2 cellular contexts compared by ENCODE assay signal in the genomic region with DNA sequence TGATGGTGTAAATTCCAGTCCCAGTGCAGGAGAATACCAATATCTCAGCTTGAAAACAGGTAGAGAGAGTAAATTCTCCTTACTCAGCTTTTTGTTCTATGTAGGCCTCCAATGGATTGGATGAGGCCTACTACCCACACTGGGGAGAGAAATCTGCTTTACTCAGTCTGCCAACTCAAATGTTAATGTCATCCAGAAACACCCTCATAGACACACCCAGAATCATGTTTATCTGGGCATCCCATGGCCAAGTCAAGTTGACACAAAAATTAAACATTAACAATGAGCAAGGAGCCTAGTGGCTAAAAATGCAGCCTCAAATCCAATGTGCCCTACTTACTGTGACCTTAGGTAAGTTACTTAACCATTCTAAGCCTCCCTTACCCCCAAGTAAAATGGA.
TF ChIP-seq lines count a peak whose summit lies in the region.

No MANE protein-coding gene starts in this region.

TF ChIP-seq in A549, 52 proteins besides CTCF, POLR2A, EP300 and RAD21 (continued from another document):
- TF ChIP-seq GATA3 (IDR thresholded peaks at IDR 0.05; ENCODE audit: borderline replicate concordance) (no peak), HDAC2 (IDR thresholded peaks at IDR 0.05) (no peak), HES2 (IDR thresholded peaks at IDR 0.05) (no peak)

TF ChIP-seq in HepG2, 621 proteins besides CTCF, POLR2A, EP300 and RAD21 (continued from another document):
- TF ChIP-seq ATF5 (CRISPR knock-in tag; IDR thresholded peaks at IDR 0.05; ENCODE audit: low read depth) (no peak), MAFF (IDR thresholded peaks at IDR 0.05; ENCODE audit: low read depth, low read length) (peak; percentile 78), MAFK (conservative IDR thresholded peaks at IDR 0.05 in 1 of 2, IDR thresholded peaks at IDR 0.05 in 1 of 2; ENCODE audit: low read length in 2 of 2) (peak; percentile 76 to 88)
